8 cellular contexts compared by ENCODE assay signal in genomic region chr10:83917519-83918506, GRCh38.
DNase-seq lines count a peak whose midpoint lies in the region; ATAC-seq and TF ChIP-seq lines count a peak whose summit lies in the region.

No MANE protein-coding gene starts in this region.

- intact Hi-C loops in lower leg skin (cut with DNase I; ENCODE audit: low total_unique reads) (no loop called here), ascending aorta (cut with DNase I) (no loop called here)

- no peaks in the 10 kb centered on the region for H3K36me3 ChIP-seq in ascending aorta

- peaks cover 9% of the 10 kb centered on the region for H3K4me1 Mint-ChIP-seq in mesothelial cell of epicardium

- H3K9me3 Mint-ChIP-seq in mesothelial cell of epicardium, result no peaks in the 10 kb centered on the region

- peak; percentile 55 for ATAC-seq in HG02970 (IDR thresholded peaks at IDR 0.05; ENCODE audit: low FRiP score, unreplicated experiment)

- H3K27me3 ChIP-seq in ascending aorta, result no peaks in the 10 kb centered on the region

- H3K4me3 ChIP-seq in lower leg skin (ENCODE audit: low read depth, poor library complexity, severe bottlenecking) (no peak overlapping the region), ascending aorta (no peak overlapping the region)

- peak overlapping the region; percentile 28 for H3K27ac Mint-ChIP-seq in mesothelial cell of epicardium

- no peaks in the 10 kb centered on the region for H3K36me3 Mint-ChIP-seq in mesothelial cell of epicardium

- no peaks in the 10 kb centered on the region for H3K9me3 ChIP-seq in ascending aorta

- H3K4me3 Mint-ChIP-seq in mesothelial cell of epicardium, result no peak overlapping the region

- DNase-seq in NCI-H82 (lab: John Stamatoyannopoulos, UW), result peak; percentile 25
- DNase-seq in NCI-H82 treated with DMSO at 0.1 percent for 48 hours (lab: John Stamatoyannopoulos, UW; ENCODE audit: unreplicated experiment), result no peak
- DNase-seq in SKM-1 (lab: John Stamatoyannopoulos, UW; ENCODE audit: unreplicated experiment), result peak; percentile 77
- DNase-seq in mesothelial cell of epicardium (ENCODE audit: low spot score in 2 of 2, unreplicated experiment in 2 of 2), result peak in 1 of 2 experiments; percentile 59
- no peak for DNase-seq in lower leg skin (ENCODE audit: low spot score in 2 of 2)
- no peak for DNase-seq in cerebellar cortex (ENCODE audit: low spot score)
- no peak for DNase-seq in ascending aorta (ENCODE audit: low spot score in 2 of 2)

- H3K27ac ChIP-seq in ascending aorta, result no peak overlapping the region

- H3K4me1 ChIP-seq in ascending aorta, result no peaks in the 10 kb centered on the region

- TF ChIP-seq POLR2A in lower leg skin (IDR thresholded peaks at IDR 0.05), result no peak

- TF ChIP-seq CTCF in mesothelial cell of epicardium (IDR thresholded peaks at IDR 0.05; ENCODE audit: unreplicated experiment), result peak; percentile 14
- no peak for TF ChIP-seq CTCF in lower leg skin (IDR thresholded peaks at IDR 0.05)
- TF ChIP-seq CTCF in ascending aorta (IDR thresholded peaks at IDR 0.05), result no peak

- 25 to 42% methylated on average over 17 of the region's 17 CpGs for WGBS in lower leg skin, 2 donors

- H3K27me3 Mint-ChIP-seq in mesothelial cell of epicardium (ENCODE audit: low read depth), result peaks cover 13% of the 10 kb centered on the region

Comparison
In these comparisons a context has a peak if more than half of its experiments do, and no peak if none do; other contexts are left out.
1. DNase-seq: peak in NCI-H82 (single experiment) and SKM-1 (single experiment); none in NCI-H82 treated with DMSO at 0.1 percent for 48 hours (single experiment), lower leg skin (0 of 2), cerebellar cortex (single experiment) and ascending aorta (0 of 2).